ENCODE assay signal across 9 cellular contexts in genomic region chr7:114931656-114932011, GRCh38. TPM values are rescaled to one million over a fixed set of nuclear protein-coding genes. Genes with fewer than 3 reads are reported as not detected.
DNase-seq lines count a peak whose midpoint lies in the region; ATAC-seq and TF ChIP-seq lines count a peak whose summit lies in the region.
"Had no signal": no experiment of that assay in that cellular context is flagged by ENCODE, and none has a peak within 500 bp of the region (broad histone marks: within the 10 kb centered on the region; RNA-seq: fewer than 3 reads in every experiment).

No MANE protein-coding gene starts in this region.

- ATAC-seq in GM18868 (IDR thresholded peaks at IDR 0.05; ENCODE audit: unreplicated experiment) = peak; percentile 76
- peak; percentile 85 for ATAC-seq in HG02642 (IDR thresholded peaks at IDR 0.05; ENCODE audit: poor library complexity, unreplicated experiment)
- peak; percentile 30 to 60 (median 54) for ATAC-seq in natural killer cell

- in situ Hi-C loops in G401 (cut with HindIII; ENCODE audit: low sequenced_read_pairs) = no loop called here

- no peaks in the 10 kb centered on the region for H3K9me3 Mint-ChIP-seq in T-helper 1 cell treated with Interleukin-12 subunit alpha and Interleukin-12 subunit beta and Interleukin-4 antibody, amounts not matched to agents 30 μg/mL and 1 μg/mL, for 36 hours
- no peaks in the 10 kb centered on the region for H3K9me3 Mint-ChIP-seq in natural killer cell

- TF ChIP-seq CTCF in natural killer cell (IDR thresholded peaks at IDR 0.05) = no peak

- peaks cover 44% of the 10 kb centered on the region for H3K4me1 Mint-ChIP-seq in T-helper 1 cell treated with Interleukin-12 subunit alpha and Interleukin-12 subunit beta and Interleukin-4 antibody, amounts not matched to agents 30 μg/mL and 1 μg/mL, for 36 hours (ENCODE audit: low read depth)
- peaks cover 22 to 34% of the 10 kb centered on the region in 2 donors for H3K4me1 Mint-ChIP-seq in natural killer cell

- no peaks in the 10 kb centered on the region for H3K27me3 Mint-ChIP-seq in T-helper 1 cell treated with Interleukin-12 subunit alpha and Interleukin-12 subunit beta and Interleukin-4 antibody, amounts not matched to agents 30 μg/mL and 1 μg/mL, for 36 hours (ENCODE audit: low read depth)
- H3K27me3 Mint-ChIP-seq in natural killer cell (ENCODE audit: low read depth in 2 of 2) = no peaks in the 10 kb centered on the region

- H3K36me3 Mint-ChIP-seq in T-helper 1 cell treated with Interleukin-12 subunit alpha and Interleukin-12 subunit beta and Interleukin-4 antibody, amounts not matched to agents 30 μg/mL and 1 μg/mL, for 36 hours (ENCODE audit: low read depth) = peaks cover 9% of the 10 kb centered on the region
- no peaks in the 10 kb centered on the region for H3K36me3 Mint-ChIP-seq in natural killer cell

- H3K27ac Mint-ChIP-seq in T-helper 1 cell treated with Interleukin-12 subunit alpha and Interleukin-12 subunit beta and Interleukin-4 antibody, amounts not matched to agents 30 μg/mL and 1 μg/mL, for 36 hours = peak overlapping the region; percentile 83
- peak overlapping the region; percentile 80 to 85 for H3K27ac Mint-ChIP-seq in natural killer cell

- H3K4me3 Mint-ChIP-seq in T-helper 1 cell treated with Interleukin-12 subunit alpha and Interleukin-12 subunit beta and Interleukin-4 antibody, amounts not matched to agents 30 μg/mL and 1 μg/mL, for 36 hours = peak overlapping the region; percentile 79
- peak overlapping the region; percentile 79 for H3K4me3 Mint-ChIP-seq in natural killer cell

- intact Hi-C loops in natural killer cell (cut with micrococcal nuclease) = no loop called here
- intact Hi-C loops in head of caudate nucleus (cut with DNase I) = no loop called here

- DNase-seq in natural killer cell = no peak
- DNase-seq in head of caudate nucleus = no peak
- DNase-seq in G401 (ENCODE audit: low spot score) = no peak
- no peak for DNase-seq in NCI-H1417 (lab: John Stamatoyannopoulos, UW)
- DNase-seq in HK-2 (ENCODE audit: unreplicated experiment) = no peak
- DNase-seq: pancreas had no signal

RNA-seq across cellular contexts. Expression of gene MDFIC, which starts 9.7 kb away (rescaled TPM):
- 10 to 100 TPM; 19.1 to 24.0 (median 21.8) TPM for total RNA-seq in natural killer cell
- 0.06 TPM in 1 of 2 replicates, not detected in the other for total RNA-seq in G401 (2014; rRNA removed; shearing (Covaris generic))

Comparison
In these comparisons a context has a peak if more than half of its experiments do, and no peak if none do; other contexts are left out.
1. RNA of gene MDFIC, which starts 9.7 kb away (total RNA-seq): 19.1 to 24.0 TPM in natural killer cell; 0.06 TPM in G401; every median in the first group is over 10 times any median in the second.
2. Peak in every context shown above with its lines, with median percentiles within 50 percentile points of each other: ATAC-seq.